In genomic region chr10:67849331-67850011, GRCh38 we compare ENCODE assay signal across 8 cellular contexts. TPM values are rescaled to one million over a fixed set of nuclear protein-coding genes. Genes with fewer than 3 reads are reported as not detected.
DNase-seq lines count a peak whose midpoint lies in the region; ATAC-seq and TF ChIP-seq lines count a peak whose summit lies in the region.

No MANE protein-coding gene starts in this region.

- ATAC-seq in natural killer cell treated with Interleukin-12 subunit alpha and Interleukin-12 subunit beta and Interleukin-15 and Interleukin-18, amount 100 ng/mL, for 72 hours, result peak; percentile 97 to 99

- H3K36me3 Mint-ChIP-seq in activated T-helper 2 cell treated with anti-CD3 and anti-CD28 coated beads, Interferon-gamma antibody, Interleukin-2, Interleukin-4, amounts not matched to agents 10 μg/mL and 5 μg/mL and 100 μg/mL, durations not matched to agents 14 hours and 24 hours and 36 hours (ENCODE audit: low read depth), result no peaks in the 10 kb centered on the region
- H3K36me3 Mint-ChIP-seq in natural killer cell treated with Interleukin-12 subunit alpha and Interleukin-12 subunit beta and Interleukin-15 and Interleukin-18, amount 100 ng/mL, for 72 hours, result no peaks in the 10 kb centered on the region

- H3K4me3 ChIP-seq in fibroblast of the aortic adventitia (ENCODE audit: low read depth, low read length), result peak overlapping the region; percentile 86

- TF ChIP-seq CTCF in fibroblast of the aortic adventitia (IDR thresholded peaks at IDR 0.05; ENCODE audit: insufficient read depth, low read length), result peak; percentile 10

- peak overlapping the region; percentile 92 for H3K4me3 Mint-ChIP-seq in activated T-helper 2 cell treated with anti-CD3 and anti-CD28 coated beads, Interferon-gamma antibody, Interleukin-2, Interleukin-4, amounts not matched to agents 10 μg/mL and 5 μg/mL and 100 μg/mL, durations not matched to agents 14 hours and 24 hours and 36 hours (ENCODE audit: low read depth)
- H3K4me3 Mint-ChIP-seq in natural killer cell treated with Interleukin-12 subunit alpha and Interleukin-12 subunit beta and Interleukin-15 and Interleukin-18, amount 100 ng/mL, for 72 hours, result peak overlapping the region; percentile 98

- no peaks in the 10 kb centered on the region for H3K27me3 Mint-ChIP-seq in activated T-helper 2 cell treated with anti-CD3 and anti-CD28 coated beads, Interferon-gamma antibody, Interleukin-2, Interleukin-4, amounts not matched to agents 10 μg/mL and 5 μg/mL and 100 μg/mL, durations not matched to agents 14 hours and 24 hours and 36 hours (ENCODE audit: low read depth)
- H3K27me3 Mint-ChIP-seq in natural killer cell treated with Interleukin-12 subunit alpha and Interleukin-12 subunit beta and Interleukin-15 and Interleukin-18, amount 100 ng/mL, for 72 hours, result peaks cover 0 to 3% of the 10 kb centered on the region in 2 donors

- H3K9me3 Mint-ChIP-seq in activated T-helper 2 cell treated with anti-CD3 and anti-CD28 coated beads, Interferon-gamma antibody, Interleukin-2, Interleukin-4, amounts not matched to agents 10 μg/mL and 5 μg/mL and 100 μg/mL, durations not matched to agents 14 hours and 24 hours and 36 hours, result no peaks in the 10 kb centered on the region
- H3K9me3 Mint-ChIP-seq in natural killer cell treated with Interleukin-12 subunit alpha and Interleukin-12 subunit beta and Interleukin-15 and Interleukin-18, amount 100 ng/mL, for 72 hours, result no peaks in the 10 kb centered on the region

- intact Hi-C loops in activated T-helper 2 cell treated with anti-CD3 and anti-CD28 coated beads, Interferon-gamma antibody, Interleukin-2, Interleukin-4, amounts not matched to agents 10 μg/mL and 5 μg/mL and 100 μg/mL, durations not matched to agents 14 hours and 24 hours and 36 hours (cut with micrococcal nuclease), result loop anchor here (1.0 to 2.0 kb wide), 4 partner anchors 35 to 226 kb away; partner anchors contain the start of genes HERC4 and SIRT1

- H3K4me1 Mint-ChIP-seq in activated T-helper 2 cell treated with anti-CD3 and anti-CD28 coated beads, Interferon-gamma antibody, Interleukin-2, Interleukin-4, amounts not matched to agents 10 μg/mL and 5 μg/mL and 100 μg/mL, durations not matched to agents 14 hours and 24 hours and 36 hours (ENCODE audit: low read depth), result peaks cover 8% of the 10 kb centered on the region
- H3K4me1 Mint-ChIP-seq in natural killer cell treated with Interleukin-12 subunit alpha and Interleukin-12 subunit beta and Interleukin-15 and Interleukin-18, amount 100 ng/mL, for 72 hours (ENCODE audit: low read depth in 2 of 2), result peaks cover 7 to 14% of the 10 kb centered on the region in 2 donors

- DNase-seq in EH (ENCODE audit: low read depth), result peak; percentile 95
- peak; percentile 49 for DNase-seq in GOT3 (lab: John Stamatoyannopoulos, UW)
- DNase-seq in LHCN-M2 (ENCODE audit: low read depth), result peak; percentile 94
- peak; percentile 90 for DNase-seq in RPMI7951 (ENCODE audit: low read depth)
- peak; percentile 90 for DNase-seq in activated T-helper 2 cell treated with anti-CD3 and anti-CD28 coated beads, Interferon-gamma antibody, Interleukin-2, Interleukin-4, amounts not matched to agents 10 μg/mL and 5 μg/mL and 100 μg/mL, durations not matched to agents 14 hours and 24 hours and 36 hours (ENCODE audit: low spot score)
- DNase-seq in fibroblast of the aortic adventitia (ENCODE audit: low read depth), result peak; percentile 96
- DNase-seq in natural killer cell treated with Interleukin-12 subunit alpha and Interleukin-12 subunit beta and Interleukin-15 and Interleukin-18, amount 100 ng/mL, for 72 hours (ENCODE audit: low spot score), result peak; percentile 94
- peak; percentile 89 for DNase-seq in stimulated activated naive CD4-positive, alpha-beta T cell treated with Interleukin-2 at 50 U/mL for 16 hours (lab: John Stamatoyannopoulos, UW)

- H3K27ac Mint-ChIP-seq in activated T-helper 2 cell treated with anti-CD3 and anti-CD28 coated beads, Interferon-gamma antibody, Interleukin-2, Interleukin-4, amounts not matched to agents 10 μg/mL and 5 μg/mL and 100 μg/mL, durations not matched to agents 14 hours and 24 hours and 36 hours, result peak overlapping the region; percentile 94
- H3K27ac Mint-ChIP-seq in natural killer cell treated with Interleukin-12 subunit alpha and Interleukin-12 subunit beta and Interleukin-15 and Interleukin-18, amount 100 ng/mL, for 72 hours, result peak overlapping the region; percentile 92 to 99

RNA-seq across cellular contexts. Expression of gene DNAJC12, which starts 11.5 kb away (rescaled TPM):
- total RNA-seq in LHCN-M2 (2014; rRNA removed), result 6.9 and 9.4 TPM in 2 replicates
- polyA plus RNA-seq in LHCN-M2 (2012), result 1.4 TPM
- total RNA-seq in RPMI7951 (2014; rRNA removed; shearing (Covaris generic)), result 3.5 and 3.9 TPM in 2 replicates
- total RNA-seq in activated T-helper 2 cell treated with anti-CD3 and anti-CD28 coated beads, Interferon-gamma antibody, Interleukin-2, Interleukin-4, amounts not matched to agents 10 μg/mL and 5 μg/mL and 100 μg/mL, durations not matched to agents 14 hours and 24 hours and 36 hours, result 11.0 and 12.6 TPM in 2 replicates
- 1.1 and 14.9 TPM in 2 replicates for total RNA-seq in fibroblast of the aortic adventitia (ENCODE audit: low replicate concordance)
- total RNA-seq in natural killer cell treated with Interleukin-12 subunit alpha and Interleukin-12 subunit beta and Interleukin-15 and Interleukin-18, amount 100 ng/mL, for 72 hours, result 1 to 10 TPM in 1 of 2 donors, under 1 TPM in 1; 0.24 to 2.3 TPM

RNA-seq across cellular contexts. Expression of gene SIRT1, which starts 35.0 kb away (rescaled TPM):
- total RNA-seq in LHCN-M2 (2014; rRNA removed), result 14.7 and 17.8 TPM in 2 replicates
- polyA plus RNA-seq in LHCN-M2 (2012), result 3.9 TPM
- 10.5 and 13.7 TPM in 2 replicates for total RNA-seq in RPMI7951 (2014; rRNA removed; shearing (Covaris generic))
- 25.3 and 25.6 TPM in 2 replicates for total RNA-seq in activated T-helper 2 cell treated with anti-CD3 and anti-CD28 coated beads, Interferon-gamma antibody, Interleukin-2, Interleukin-4, amounts not matched to agents 10 μg/mL and 5 μg/mL and 100 μg/mL, durations not matched to agents 14 hours and 24 hours and 36 hours
- total RNA-seq in fibroblast of the aortic adventitia (ENCODE audit: low replicate concordance), result 19.4 and 20.4 TPM in 2 replicates
- 10 to 100 TPM; 15.6 to 23.2 TPM for total RNA-seq in natural killer cell treated with Interleukin-12 subunit alpha and Interleukin-12 subunit beta and Interleukin-15 and Interleukin-18, amount 100 ng/mL, for 72 hours

Comparison
In these comparisons a context has a peak if more than half of its experiments do, and no peak if none do; other contexts are left out.
1. Peak in every context shown above with its lines: DNase-seq, ATAC-seq and H3K4me3 ChIP-seq.